Comparison of ENCODE assay signal across 8 cellular contexts in genomic region chr2:54666131-54666637, GRCh38. TPM values are rescaled to one million over a fixed set of nuclear protein-coding genes. Genes with fewer than 3 reads are reported as not detected.
DNase-seq lines count a peak whose midpoint lies in the region; ATAC-seq and TF ChIP-seq lines count a peak whose summit lies in the region.

No MANE protein-coding gene starts in this region.

- WGBS in gastroesophageal sphincter (ENCODE audit: low coverage in 1 of 2), 2 donors, result 0 to 4% methylated on average over 2 to 3 of the region's 3 CpGs

- peaks cover 44 to 71% (median 48%) of the 10 kb centered on the region in 3 donors for H3K4me1 ChIP-seq in gastroesophageal sphincter

- H3K36me3 ChIP-seq in gastroesophageal sphincter, result peaks cover 0 to 72% of the 10 kb centered on the region in 2 donors

- peak overlapping the region in 1 of 2 donors; percentile 3 for H3K4me3 ChIP-seq in gastroesophageal sphincter

- TF ChIP-seq CTCF in VCaP (conservative IDR thresholded peaks at IDR 0.05), result no peak
- TF ChIP-seq CTCF in gastroesophageal sphincter (IDR thresholded peaks at IDR 0.05), result no peak

- peak overlapping the region; percentile 4; the same call in 1 of the 2 replicates for H3K27ac ChIP-seq in VCaP
- H3K27ac ChIP-seq in gastroesophageal sphincter, result peak overlapping the region; percentile 81 to 90 (median 86)

- ATAC-seq in gastroesophageal sphincter (peak; percentile 87), sciatic nerve (peak; percentile 76), HG03442 (IDR thresholded peaks at IDR 0.05; ENCODE audit: unreplicated experiment) (no peak)

- TF ChIP-seq EP300 in gastroesophageal sphincter (IDR thresholded peaks at IDR 0.05), result no peak

- H3K27me3 ChIP-seq in gastroesophageal sphincter, result no peaks in the 10 kb centered on the region

- DNase-seq in DMS 273 treated with DMSO at 0.1 percent for 48 hours (lab: John Stamatoyannopoulos, UW) (peak; percentile 38), sciatic nerve (ENCODE audit: low spot score) (no peak), SW480 (ENCODE audit: low spot score) (no peak), islet precursor cell (no peak), SHP77 (lab: John Stamatoyannopoulos, UW) (no peak)

- H3K9me3 ChIP-seq in gastroesophageal sphincter, result no peaks in the 10 kb centered on the region

- intact Hi-C loops in sciatic nerve (cut with DNase I), result no loop called here

- TF ChIP-seq POLR2A in gastroesophageal sphincter (IDR thresholded peaks at IDR 0.05), result no peak

RNA-seq across cellular contexts. Expression of gene EML6, which starts 57.3 kb away (rescaled TPM):
- 1 to 10 TPM in 2 of 4 donors, under 1 TPM in 2; 0.62 to 1.5 (median 1.1) TPM for total RNA-seq in gastroesophageal sphincter
- total RNA-seq in sciatic nerve, result 0.89 TPM
